9 cellular contexts compared by ENCODE assay signal in the genomic region with DNA sequence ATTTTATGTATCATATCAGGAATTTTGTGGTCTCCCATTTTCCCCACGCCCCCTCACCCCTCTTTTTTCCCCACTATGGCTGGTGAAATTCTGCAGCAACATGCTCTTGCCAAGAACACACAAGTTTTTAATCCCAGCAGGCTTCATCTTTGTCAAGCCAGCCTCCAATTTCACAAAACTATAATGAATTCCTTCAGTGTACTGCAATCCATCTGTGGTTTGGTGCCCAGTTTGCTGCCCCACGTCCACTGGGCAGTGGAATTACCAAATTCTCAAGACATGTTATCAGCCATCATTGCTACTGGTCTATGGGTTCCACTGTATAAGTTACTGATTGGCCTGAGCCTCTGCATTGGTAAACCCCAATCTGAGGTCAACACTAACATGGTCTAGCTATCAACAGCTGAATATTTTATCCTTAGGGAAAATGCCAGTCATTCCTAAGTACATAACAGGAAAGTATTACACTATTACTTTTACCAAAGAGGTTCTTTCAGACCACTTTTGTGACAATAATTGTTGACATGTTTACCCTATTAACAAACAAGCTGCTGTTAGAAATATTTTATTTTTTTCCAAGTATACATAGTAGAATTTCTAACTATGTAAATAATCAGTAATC. TPM values are rescaled to one million over a fixed set of nuclear protein-coding genes. Genes with fewer than 3 reads are reported as not detected.
A peak's percentile ranks its signal among the peaks of the same experiment; 100 is the strongest.
DNase-seq lines count a peak whose midpoint lies in the region; ATAC-seq and TF ChIP-seq lines count a peak whose summit lies in the region.
"Had no signal": no experiment of that assay in that cellular context is flagged by ENCODE, and none has a peak within 500 bp of the region (broad histone marks: within the 10 kb centered on the region; RNA-seq: fewer than 3 reads in every experiment).

No MANE protein-coding gene starts in this region.

- H3K4me3 Mint-ChIP-seq in activated T-cell treated with anti-CD3 and anti-CD28 coated beads, Interleukin-2, amount 50 U/mL, for 72 hours = peak overlapping the region; percentile 16 to 27
- peak overlapping the region; percentile 39 for H3K4me3 Mint-ChIP-seq in type B pancreatic cell

- DNase-seq in activated T-cell treated with anti-CD3 and anti-CD28 coated beads, Interleukin-2, amount 50 U/mL, for 72 hours = no peak
- DNase-seq in activated T-cell treated with anti-CD3 and anti-CD28 coated beads for 4 hours (no peak), brain microvascular endothelial cell (no peak), type B pancreatic cell (ENCODE audit: extremely low spot score, unreplicated experiment) (no peak), NCI-H2107 (lab: John Stamatoyannopoulos, UW) (no peak)
- DNase-seq in central memory CD4-positive, alpha-beta T cell = no peak
- DNase-seq in activated effector memory CD4-positive, alpha-beta T cell treated with anti-CD3 and anti-CD28 coated beads, Interleukin-2, amount 50 U/mL, for 16 hours = no peak

- H3K4me3 ChIP-seq in brain microvascular endothelial cell (ENCODE audit: low read depth, low read length) (no peak overlapping the region), mucosa of rectum (ENCODE audit: low read length in 2 of 2) (no peak overlapping the region)

- H3K9me3 ChIP-seq in mucosa of rectum (ENCODE audit: control insufficient read depth in 2 of 2, low read length in 2 of 2) = no peaks in the 10 kb centered on the region
- H3K9me3 ChIP-seq: BLaER1 had no signal

- H3K27me3 Mint-ChIP-seq in activated T-cell treated with anti-CD3 and anti-CD28 coated beads, Interleukin-2, amount 50 U/mL, for 72 hours (ENCODE audit: low read depth) = no peaks in the 10 kb centered on the region
- no peaks in the 10 kb centered on the region for H3K27me3 Mint-ChIP-seq in type B pancreatic cell

- H3K36me3 ChIP-seq in brain microvascular endothelial cell (replicated peaks) (no peaks in the 10 kb centered on the region), mucosa of rectum (ENCODE audit: control insufficient read depth in 2 of 2, insufficient read depth in 2 of 2, low read length in 2 of 2) (no peaks in the 10 kb centered on the region)
- H3K36me3 ChIP-seq: BLaER1 had no signal

- H3K4me1 ChIP-seq in mucosa of rectum (ENCODE audit: control insufficient read depth in 2 of 2, insufficient read depth in 2 of 2, low read length in 2 of 2) = peaks cover 14 to 15% of the 10 kb centered on the region in 2 donors

- peak overlapping the region; percentile 99 for H3K27ac ChIP-seq in brain microvascular endothelial cell
- H3K27ac ChIP-seq in mucosa of rectum (ENCODE audit: low read depth in 2 of 2, low read length in 2 of 2) = peak overlapping the region; percentile 92 to 97

- H3K9ac ChIP-seq in mucosa of rectum (ENCODE audit: low read depth in 1 of 2, low read length in 2 of 2) = no peak overlapping the region

- H3K27me3 ChIP-seq in brain microvascular endothelial cell (replicated peaks) (no peaks in the 10 kb centered on the region), mucosa of rectum (ENCODE audit: control insufficient read depth in 2 of 2, insufficient read depth in 2 of 2, low read length in 2 of 2) (no peaks in the 10 kb centered on the region)
- H3K27me3 ChIP-seq: BLaER1 had no signal

- no peak for ATAC-seq in activated T-cell treated with anti-CD3 and anti-CD28 coated beads, Interleukin-2, amount 50 U/mL, for 72 hours (replicated peaks in 1 of 2)

- no peak overlapping the region for H3K27ac Mint-ChIP-seq in activated T-cell treated with anti-CD3 and anti-CD28 coated beads, Interleukin-2, amount 50 U/mL, for 72 hours
- H3K27ac Mint-ChIP-seq in type B pancreatic cell = peak overlapping the region; percentile 100

- TF ChIP-seq CTCF in brain microvascular endothelial cell (IDR thresholded peaks at IDR 0.05; ENCODE audit: low read depth, low read length, missing control alignments) = no peak
- TF ChIP-seq CTCF in type B pancreatic cell (conservative IDR thresholded peaks at IDR 0.05) = no peak

- peaks cover 17% of the 10 kb centered on the region for H3K4me1 Mint-ChIP-seq in activated T-cell treated with anti-CD3 and anti-CD28 coated beads, Interleukin-2, amount 50 U/mL, for 72 hours (ENCODE audit: low read depth)
- H3K4me1 Mint-ChIP-seq in type B pancreatic cell (ENCODE audit: unreplicated experiment) = peaks cover 21% of the 10 kb centered on the region

- H3K9me3 Mint-ChIP-seq in activated T-cell treated with anti-CD3 and anti-CD28 coated beads, Interleukin-2, amount 50 U/mL, for 72 hours = no peaks in the 10 kb centered on the region
- no peaks in the 10 kb centered on the region for H3K9me3 Mint-ChIP-seq in type B pancreatic cell

- peaks cover 13 to 16% of the 10 kb centered on the region in 2 donors for H3K36me3 Mint-ChIP-seq in activated T-cell treated with anti-CD3 and anti-CD28 coated beads, Interleukin-2, amount 50 U/mL, for 72 hours (ENCODE audit: insufficient read depth in 2 of 2)
- H3K36me3 Mint-ChIP-seq in type B pancreatic cell = no peaks in the 10 kb centered on the region

- in situ Hi-C loops in brain microvascular endothelial cell (cut with HindIII; ENCODE audit: low pct_ligation_motif_present, low sequenced_read_pairs) = no loop called here

RNA-seq across cellular contexts. Expression of gene PICALM, which starts 1.7 kb away (rescaled TPM):
- total RNA-seq in activated T-cell treated with anti-CD3 and anti-CD28 coated beads, Interleukin-2, amount 50 U/mL, for 72 hours = 100 to 1,000 TPM in 1 of 2 donors, 10 to 100 TPM in 1; 70.3 to 103 TPM
- 137 and 149 TPM in 2 replicates for total RNA-seq in type B pancreatic cell (ENCODE audit: low replicate concordance)
